19 cellular contexts compared by ENCODE assay signal in genomic region chr1:51270751-51271150, GRCh38. TPM values are rescaled to one million over a fixed set of nuclear protein-coding genes. Genes with fewer than 3 reads are reported as not detected.
DNase-seq lines count a peak whose midpoint lies in the region; ATAC-seq and TF ChIP-seq lines count a peak whose summit lies in the region.
"Had no signal": no experiment of that assay in that cellular context is flagged by ENCODE, and none has a peak within 500 bp of the region (broad histone marks: within the 10 kb centered on the region; RNA-seq: fewer than 3 reads in every experiment).

No MANE protein-coding gene starts in this region.

- TF ChIP-seq CTCF in dorsolateral prefrontal cortex (IDR thresholded peaks at IDR 0.05 in 54 of 56, conservative IDR thresholded peaks at IDR 0.05 in 2 of 56; ENCODE audit: low read depth in 1 of 56, partially characterized antibody in 56 of 56), result no peak

- peaks cover 12% of the 10 kb centered on the region for H3K36me3 ChIP-seq in adipocyte (ENCODE audit: control insufficient read depth, insufficient read depth, low read length, severe bottlenecking)

- H3K4me3 ChIP-seq in adipocyte (ENCODE audit: low read length) (no peak overlapping the region), dorsolateral prefrontal cortex (no peak overlapping the region)
- H3K4me3 ChIP-seq: MG63, SJCRH30 had no signal

- H3K27me3 ChIP-seq in adipocyte (replicated peaks; ENCODE audit: control insufficient read depth, insufficient read depth, low read length), result no peaks in the 10 kb centered on the region
- H3K27me3 ChIP-seq in dorsolateral prefrontal cortex, result no peaks in the 10 kb centered on the region
- H3K27me3 ChIP-seq: MG63, SJCRH30 had no signal

- ATAC-seq in HG03159 (IDR thresholded peaks at IDR 0.05; ENCODE audit: unreplicated experiment), result no peak
- ATAC-seq: HepG2 had no signal

- DNase-seq in NCI-H2107 treated with DMSO at 0.1 percent for 48 hours (lab: John Stamatoyannopoulos, UW; ENCODE audit: unreplicated experiment) (peak; percentile 11), NCI-H2107 (lab: John Stamatoyannopoulos, UW) (no peak), adipocyte (ENCODE audit: low read depth) (peak; percentile 59), fibroblast of peridontal ligament (ENCODE audit: extremely low read depth) (peak; percentile 79), OCI-M2 (lab: John Stamatoyannopoulos, UW; ENCODE audit: unreplicated experiment) (no peak), dorsolateral prefrontal cortex (no peak)
- DNase-seq in activated CD4-positive, alpha-beta T cell treated with anti-CD3 and anti-CD28 coated beads for 48 hours, result no peak
- DNase-seq: Caco-2, DMS79, MG63, NCI-H1092 treated with DMSO at 0.1 percent for 48 hours, NCI-H1694 treated with DMSO at 0.1 percent for 48 hours, RPMI8226, SJCRH30 had no signal

- no peak overlapping the region for H3K9ac ChIP-seq in adipocyte (ENCODE audit: low read length)
- H3K9ac ChIP-seq: KMS-11 had no signal

- no peaks in the 10 kb centered on the region for H3K9me3 ChIP-seq in adipocyte (ENCODE audit: control insufficient read depth, low read length)
- H3K9me3 ChIP-seq: Caco-2, MG63, SJCRH30 had no signal

- H3K27ac ChIP-seq in dorsolateral prefrontal cortex, result no peak overlapping the region
- H3K27ac ChIP-seq: 22Rv1, KMS-11, SJCRH30 had no signal

- peaks cover 52% of the 10 kb centered on the region for H3K4me1 ChIP-seq in adipocyte (ENCODE audit: control insufficient read depth, insufficient read depth, low read length)
- H3K4me1 ChIP-seq: Caco-2, SJCRH30 had no signal

- intact Hi-C loops in dorsolateral prefrontal cortex (cut with DNase I), result no loop called here

RNA-seq across cellular contexts. Expression of gene RNF11, which starts 34.7 kb away (rescaled TPM):
- total RNA-seq in dorsolateral prefrontal cortex, result 100 to 1,000 TPM; 136 to 303 (median 221) TPM

RNA-seq across cellular contexts. Expression of gene TTC39A, which starts 59.6 kb away (rescaled TPM):
- 10 to 100 TPM in 85 of 120 experiments, 1 to 10 TPM in 35; 3.4 to 25.7 (median 12.1) TPM for total RNA-seq in dorsolateral prefrontal cortex
- total RNA-seq: OCI-LY7 had no signal

Comparison
In these comparisons a context has a peak if more than half of its experiments do, and no peak if none do; other contexts are left out.
1. DNase-seq: peak in NCI-H2107 treated with DMSO at 0.1 percent for 48 hours (single experiment), adipocyte (single experiment) and fibroblast of peridontal ligament (single experiment); none in NCI-H2107 (single experiment), OCI-M2 (single experiment), dorsolateral prefrontal cortex (0 of 10) and activated CD4-positive, alpha-beta T cell treated with anti-CD3 and anti-CD28 coated beads for 48 hours (single experiment).